In the genomic region with DNA sequence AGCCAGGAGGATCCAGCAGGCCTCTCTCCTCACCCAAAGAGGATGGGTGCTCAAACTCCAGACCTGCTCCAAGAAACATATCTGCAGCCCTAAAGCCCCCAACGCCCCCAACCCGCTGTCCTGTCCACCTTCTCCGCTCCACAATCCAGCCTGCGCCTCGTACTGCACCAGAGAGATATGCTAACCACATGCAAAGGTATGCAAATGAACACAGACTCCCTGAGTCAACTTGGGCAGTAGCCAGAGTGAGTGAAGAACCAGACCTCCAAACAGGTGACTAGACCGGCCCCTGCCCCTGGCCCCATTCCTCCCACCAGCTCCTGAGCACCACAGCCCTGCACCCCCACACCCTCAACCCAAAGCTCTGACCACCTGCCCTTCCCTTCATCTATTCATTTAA, we compare ENCODE assay signal across 20 cellular contexts. TPM values are rescaled to one million over a fixed set of nuclear protein-coding genes. Genes with fewer than 3 reads are reported as not detected.
"Had no signal": no experiment of that assay in that cellular context is flagged by ENCODE, and none has a peak within 500 bp of the region (broad histone marks: within the 10 kb centered on the region; RNA-seq: fewer than 3 reads in every experiment).

No MANE protein-coding gene starts in this region.

- H3K9me3 ChIP-seq: adrenal gland, esophagus muscularis mucosa had no signal

- H3K36me3 ChIP-seq: adrenal gland, esophagus muscularis mucosa had no signal

- H3K9me3 Mint-ChIP-seq: activated T-helper 17 cell treated with anti-CD3 and anti-CD28 coated beads, Interleukin-2, amount 50 U/mL, for 72 hours; natural killer cell treated with Interleukin-12 subunit alpha and Interleukin-12 subunit beta and Interleukin-15 and Interleukin-18, amount 100 ng/mL, for 72 hours had no signal

- H3K27me3 ChIP-seq: adrenal gland, esophagus muscularis mucosa had no signal

- H3K27ac Mint-ChIP-seq: natural killer cell treated with Interleukin-12 subunit alpha and Interleukin-12 subunit beta and Interleukin-15 and Interleukin-18, amount 100 ng/mL, for 72 hours had no signal

- DNase-seq: activated CD4-positive, alpha-beta T cell treated with anti-CD3 and anti-CD28 coated beads for 48 hours; activated CD8-positive, alpha-beta memory T cell treated with anti-CD3 and anti-CD28 coated beads for 24 hours; activated naive CD4-positive, alpha-beta T cell treated with anti-CD3 and anti-CD28 coated beads, Interleukin-2, amount 50 U/mL, for 16 hours; adrenal gland; dermis blood vessel endothelial cell; foreskin fibroblast; head of caudate nucleus; stimulated activated CD4-positive, alpha-beta T cell treated with anti-CD3 and anti-CD28 coated beads, Interleukin-2, amount 100 ng/mL, for 48 hours; stimulated activated naive CD8-positive, alpha-beta T cell treated with anti-CD3 and anti-CD28 coated beads, Interleukin-15, Interleukin-2, amounts not matched to agents 100 U/mL and 50 U/mL, for 24 hours; T1000 had no signal

- H3K4me1 ChIP-seq: adrenal gland had no signal

- H3K4me3 ChIP-seq: adrenal gland, esophagus muscularis mucosa had no signal

- H3K36me3 Mint-ChIP-seq: brain; natural killer cell treated with Interleukin-12 subunit alpha and Interleukin-12 subunit beta and Interleukin-15 and Interleukin-18, amount 100 ng/mL, for 72 hours had no signal

- H3K27ac ChIP-seq: adrenal gland, esophagus muscularis mucosa, VCaP had no signal

- ATAC-seq: activated T-helper 17 cell treated with anti-CD3 and anti-CD28 coated beads, Interleukin-2, amount 50 U/mL, for 72 hours; natural killer cell treated with Interleukin-12 subunit alpha and Interleukin-12 subunit beta and Interleukin-15 and Interleukin-18, amount 100 ng/mL, for 72 hours; stimulated activated naive CD8-positive, alpha-beta T cell treated with anti-CD3 and anti-CD28 coated beads, Interleukin-15, Interleukin-2, amounts not matched to agents 100 U/mL and 50 U/mL, for 24 hours had no signal

- H3K4me3 Mint-ChIP-seq: activated T-helper 17 cell treated with anti-CD3 and anti-CD28 coated beads, Interleukin-2, amount 50 U/mL, for 72 hours; brain; natural killer cell treated with Interleukin-12 subunit alpha and Interleukin-12 subunit beta and Interleukin-15 and Interleukin-18, amount 100 ng/mL, for 72 hours had no signal

RNA-seq across cellular contexts. Expression of gene KRT17, which starts 35.4 kb away (rescaled TPM):
- total RNA-seq: mucosa of gallbladder; natural killer cell treated with Interleukin-12 subunit alpha and Interleukin-12 subunit beta and Interleukin-15 and Interleukin-18, amount 100 ng/mL, for 72 hours had no signal

RNA-seq across cellular contexts. Expression of gene KRT16, which starts 47.2 kb away (rescaled TPM):
- total RNA-seq: activated T-helper 17 cell treated with anti-CD3 and anti-CD28 coated beads, Interleukin-2, amount 50 U/mL, for 72 hours; cerebellum; mucosa of gallbladder; natural killer cell treated with Interleukin-12 subunit alpha and Interleukin-12 subunit beta and Interleukin-15 and Interleukin-18, amount 100 ng/mL, for 72 hours had no signal

RNA-seq across cellular contexts. Expression of gene GAST, which starts 52.3 kb away (rescaled TPM):
- total RNA-seq: activated T-helper 17 cell treated with anti-CD3 and anti-CD28 coated beads, Interleukin-2, amount 50 U/mL, for 72 hours; adrenal gland; cerebellum; dermis blood vessel endothelial cell; esophagus muscularis mucosa; mucosa of gallbladder; natural killer cell treated with Interleukin-12 subunit alpha and Interleukin-12 subunit beta and Interleukin-15 and Interleukin-18, amount 100 ng/mL, for 72 hours; osteocyte; temporal lobe; ureter had no signal
- polyA plus RNA-seq: adrenal gland had no signal
